In genomic region chr17:44014437-44015172, GRCh38 we compare ENCODE assay signal across 1 cellular context.
TF ChIP-seq lines count a peak whose summit lies in the region.

Gene TMEM101, minus strand, starts transcription at chr17:44014963. Its CDS starts 11 bp downstream, at chr17:44014952.

TF ChIP-seq in HepG2, 621 proteins besides CTCF, POLR2A, EP300 and RAD21 (continued from another document and continues in another):
- TF ChIP-seq ZHX1 (CRISPR knock-in tag; IDR thresholded peaks at IDR 0.05; ENCODE audit: low read depth) (peak; percentile 94), SCMH1 (CRISPR knock-in tag; IDR thresholded peaks at IDR 0.05; ENCODE audit: borderline replicate concordance) (no peak), PRDM15 (CRISPR knock-in tag; IDR thresholded peaks at IDR 0.05) (peak; percentile 55; the same call in 1 of the 2 replicates), ZNF773 (CRISPR knock-in tag; IDR thresholded peaks at IDR 0.05; ENCODE audit: borderline replicate concordance) (0 out of 2 replicates have a peak, but pooled peaks have one; percentile 13), CSRNP2 (CRISPR knock-in tag; conservative IDR thresholded peaks at IDR 0.05; ENCODE audit: low read depth) (no peak), RXRA (CRISPR knock-in tag; IDR thresholded peaks at IDR 0.05) (peak; percentile 80), PPARG (CRISPR knock-in tag; conservative IDR thresholded peaks at IDR 0.05) (peak; percentile 87), MTA1 (CRISPR knock-in tag; IDR thresholded peaks at IDR 0.05; ENCODE audit: borderline replicate concordance) (peak; percentile 88), ZNF317 (CRISPR knock-in tag; IDR thresholded peaks at IDR 0.05) (peak; percentile 82), ERF (CRISPR knock-in tag; IDR thresholded peaks at IDR 0.05) (peak; percentile 99), ZXDC (CRISPR knock-in tag; IDR thresholded peaks at IDR 0.05) (peak; percentile 93; the same call in 1 of the 2 replicates), TBX3 (IDR thresholded peaks at IDR 0.05; ENCODE audit: borderline replicate concordance) (no peak), MED1 (CRISPR knock-in tag; IDR thresholded peaks at IDR 0.05) (peak; percentile 91), AFF4 (CRISPR knock-in tag; IDR thresholded peaks at IDR 0.05) (peak; percentile 53; the same call in 1 of the 2 replicates), ETS1 (CRISPR knock-in tag; IDR thresholded peaks at IDR 0.05) (no peak), ZNF136 (CRISPR knock-in tag; IDR thresholded peaks at IDR 0.05; ENCODE audit: low read depth) (peak; percentile 56; the same call in 1 of the 2 replicates), NFE2L1 (CRISPR knock-in tag; IDR thresholded peaks at IDR 0.05; ENCODE audit: borderline replicate concordance) (no peak), ZUFSP (CRISPR knock-in tag; IDR thresholded peaks at IDR 0.05; ENCODE audit: borderline replicate concordance) (no peak), NRL (CRISPR knock-in tag; IDR thresholded peaks at IDR 0.05; ENCODE audit: borderline replicate concordance) (peak; percentile 96; the same call in 1 of the 2 replicates), ZNF530 (CRISPR knock-in tag; IDR thresholded peaks at IDR 0.05; ENCODE audit: low read depth) (no peak), ZMYM3 (CRISPR knock-in tag; IDR thresholded peaks at IDR 0.05) (peak; percentile 95), ONECUT2 (CRISPR knock-in tag; IDR thresholded peaks at IDR 0.05) (no peak), ZNF468 (CRISPR knock-in tag; IDR thresholded peaks at IDR 0.05) (no peak), ZNF879 (CRISPR knock-in tag; IDR thresholded peaks at IDR 0.05) (no peak), FOXO1 (CRISPR knock-in tag; IDR thresholded peaks at IDR 0.05) (peak; percentile 83; the same call in 1 of the 2 replicates), TIGD3 (CRISPR knock-in tag; IDR thresholded peaks at IDR 0.05; ENCODE audit: borderline replicate concordance) (peak; percentile 96), CEBPB (IDR thresholded peaks at IDR 0.05; ENCODE audit: borderline replicate concordance, low read depth, low read length) (peak; percentile 49; the same call in 1 of the 2 replicates), PTBP1 (IDR thresholded peaks at IDR 0.05; ENCODE audit: low read depth, low read length, poor library complexity, severe bottlenecking) (no peak), ZNF704 (CRISPR knock-in tag; IDR thresholded peaks at IDR 0.05; ENCODE audit: borderline replicate concordance) (peak; percentile 96), ZNF776 (CRISPR knock-in tag; IDR thresholded peaks at IDR 0.05) (peak; percentile 81; the same call in 1 of the 2 replicates), POLR2AphosphoS5 (IDR thresholded peaks at IDR 0.05; ENCODE audit: low read depth, low read length) (peak; percentile 88), SMAD9 (CRISPR knock-in tag; IDR thresholded peaks at IDR 0.05) (no peak), ZSCAN31 (CRISPR knock-in tag; IDR thresholded peaks at IDR 0.05; ENCODE audit: low read depth) (peak; percentile 90), EHMT2 (IDR thresholded peaks at IDR 0.05; ENCODE audit: borderline replicate concordance, low read depth, low read length) (peak; percentile 79; the same call in 1 of the 2 replicates), RFXANK (CRISPR knock-in tag; IDR thresholded peaks at IDR 0.05) (peak; percentile 88; the same call in 1 of the 2 replicates), DDIT3 (CRISPR knock-in tag; IDR thresholded peaks at IDR 0.05) (no peak), ZNF205 (CRISPR knock-in tag; IDR thresholded peaks at IDR 0.05) (peak; percentile 75), NFKBIZ (CRISPR knock-in tag; IDR thresholded peaks at IDR 0.05) (no peak; the same call in 1 of the 2 replicates), ZNF430 (CRISPR knock-in tag; IDR thresholded peaks at IDR 0.05) (peak; percentile 97), PITX1 (CRISPR knock-in tag; IDR thresholded peaks at IDR 0.05) (peak; percentile 91)
